ENCODE assay signal across 31 cellular contexts in the genomic region with DNA sequence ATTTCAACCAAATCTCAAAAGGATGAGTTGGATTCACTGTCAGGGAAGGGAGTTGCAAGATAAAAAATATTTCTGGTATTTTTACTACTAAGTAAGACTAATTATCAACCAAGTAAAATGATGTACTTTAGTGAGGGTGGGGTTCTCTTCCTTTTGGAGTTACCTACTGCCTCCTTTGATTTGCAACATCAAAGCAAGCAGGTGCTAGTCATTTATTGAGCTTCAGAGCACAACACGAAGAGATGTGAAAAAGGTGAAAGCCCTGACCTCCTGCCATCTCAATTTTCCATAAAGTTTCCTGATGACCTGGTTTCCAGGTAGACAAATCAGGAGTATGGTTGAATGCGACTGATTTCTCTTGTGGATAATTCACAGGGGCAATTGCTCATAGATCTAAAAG.
"Had no signal": no experiment of that assay in that cellular context is flagged by ENCODE, and none has a peak within 500 bp of the region (broad histone marks: within the 10 kb centered on the region; RNA-seq: fewer than 3 reads in every experiment).

No MANE protein-coding gene starts in this region.

- ATAC-seq: activated CD8-positive, alpha-beta memory T cell treated with anti-CD3 and anti-CD28 coated beads, Interleukin-2, amount 10 ng/mL, durations not matched to agents 7 days and 5 days; activated CD8-positive, alpha-beta T cell treated with anti-CD3 and anti-CD28 coated beads, Interleukin-2, amount 10 ng/mL, durations not matched to agents 7 days and 5 days; activated naive CD8-positive, alpha-beta T cell treated with anti-CD3 and anti-CD28 coated beads, Interleukin-2, amount 50 U/mL, for 24 hours; body of pancreas; effector memory CD8-positive, alpha-beta T cell; gastroesophageal sphincter; heart right ventricle; WTC11 had no signal

- H3K27ac ChIP-seq: adrenal gland, body of pancreas, esophagus muscularis mucosa, gastroesophageal sphincter, heart right ventricle, VCaP had no signal

- H3K4me1 Mint-ChIP-seq: activated CD8-positive, alpha-beta memory T cell treated with anti-CD3 and anti-CD28 coated beads, Interleukin-2, amount 10 ng/mL, durations not matched to agents 7 days and 5 days; activated naive CD8-positive, alpha-beta T cell treated with anti-CD3 and anti-CD28 coated beads, Interleukin-2, amount 50 U/mL, for 24 hours had no signal

- H3K4me1 ChIP-seq: gastroesophageal sphincter had no signal

- H3K4me3 ChIP-seq: adrenal gland, body of pancreas, esophagus muscularis mucosa, gastroesophageal sphincter, heart right ventricle had no signal

- H3K27me3 ChIP-seq: adrenal gland, body of pancreas, esophagus muscularis mucosa, gastroesophageal sphincter, heart right ventricle had no signal

- H3K27me3 Mint-ChIP-seq: activated CD4-positive, alpha-beta memory T cell treated with anti-CD3 and anti-CD28 coated beads for 36 hours; activated CD8-positive, alpha-beta memory T cell treated with anti-CD3 and anti-CD28 coated beads, Interleukin-2, amount 10 ng/mL, durations not matched to agents 7 days and 5 days; activated naive CD4-positive, alpha-beta T cell treated with anti-CD3 and anti-CD28 coated beads, Interleukin-2, amount 50 U/mL, for 24 hours; activated naive CD8-positive, alpha-beta T cell treated with anti-CD3 and anti-CD28 coated beads for 36 hours; activated naive CD8-positive, alpha-beta T cell treated with anti-CD3 and anti-CD28 coated beads, Interleukin-2, amount 50 U/mL, for 24 hours; effector memory CD8-positive, alpha-beta T cell had no signal

- DNase-seq: activated CD4-positive, alpha-beta memory T cell treated with anti-CD3 and anti-CD28 coated beads for 36 hours; activated CD4-positive, alpha-beta T cell treated with anti-CD3 and anti-CD28 coated beads for 1 hour; activated CD4-positive, alpha-beta T cell treated with anti-CD3 and anti-CD28 coated beads for 4 hours; activated CD8-positive, alpha-beta memory T cell treated with anti-CD3 and anti-CD28 coated beads, Interleukin-2, amount 10 ng/mL, durations not matched to agents 7 days and 5 days; activated CD8-positive, alpha-beta memory T cell treated with anti-CD3 and anti-CD28 coated beads, Interleukin-2, amount 50 U/mL, for 4 hours; activated CD8-positive, alpha-beta T cell treated with anti-CD3 and anti-CD28 coated beads, Interleukin-2, amount 10 ng/mL, durations not matched to agents 7 days and 5 days; activated effector memory CD4-positive, alpha-beta T cell treated with anti-CD3 and anti-CD28 coated beads, Interleukin-2, amount 50 U/mL, for 16 hours; activated naive CD4-positive, alpha-beta T cell treated with anti-CD3 and anti-CD28 coated beads for 36 hours; activated naive CD8-positive, alpha-beta T cell treated with anti-CD3 and anti-CD28 coated beads for 36 hours; activated naive CD8-positive, alpha-beta T cell treated with anti-CD3 and anti-CD28 coated beads, Interleukin-2, amount 50 U/mL, for 24 hours; activated T-cell treated with anti-CD3 and anti-CD28 coated beads, Interleukin-2, amount 50 U/mL, for 1 hour; activated T-cell treated with anti-CD3 and anti-CD28 coated beads, Interleukin-2, amount 50 U/mL, for 48 hours; adrenal gland; amygdala; aorta; body of pancreas; caudate nucleus; cortex of kidney; dermis blood vessel endothelial cell; effector CD4-positive, alpha-beta T cell; effector memory CD8-positive, alpha-beta T cell; foreskin melanocyte; heart right ventricle; T-helper 2 cell had no signal

- H3K9me3 Mint-ChIP-seq: activated CD4-positive, alpha-beta memory T cell treated with anti-CD3 and anti-CD28 coated beads for 36 hours; activated naive CD4-positive, alpha-beta T cell treated with anti-CD3 and anti-CD28 coated beads for 36 hours; activated naive CD4-positive, alpha-beta T cell treated with anti-CD3 and anti-CD28 coated beads, Interleukin-2, amount 50 U/mL, for 24 hours; activated naive CD8-positive, alpha-beta T cell treated with anti-CD3 and anti-CD28 coated beads for 36 hours; activated naive CD8-positive, alpha-beta T cell treated with anti-CD3 and anti-CD28 coated beads, Interleukin-2, amount 50 U/mL, for 24 hours; activated T-helper 1 cell treated with anti-CD3 and anti-CD28 coated beads, Interleukin-12 subunit alpha, Interleukin-12 subunit beta, Interleukin-2, Interleukin-4 antibody, amounts not matched to agents 30 ng/mL and 10 ng/mL and 1 ng/mL, durations not matched to agents 14 hours and 24 hours and 36 hours; activated T-helper 2 cell treated with anti-CD3 and anti-CD28 coated beads, Interferon-gamma antibody, Interleukin-2, Interleukin-4, amounts not matched to agents 10 μg/mL and 5 μg/mL and 100 μg/mL, durations not matched to agents 14 hours and 24 hours and 36 hours; effector memory CD8-positive, alpha-beta T cell; WTC11 had no signal

- H3K36me3 Mint-ChIP-seq: activated CD8-positive, alpha-beta memory T cell treated with anti-CD3 and anti-CD28 coated beads, Interleukin-2, amount 10 ng/mL, durations not matched to agents 7 days and 5 days; WTC11 had no signal

- H3K9me3 ChIP-seq: adrenal gland, body of pancreas, esophagus muscularis mucosa, gastroesophageal sphincter, heart right ventricle had no signal

- H3K4me3 Mint-ChIP-seq: activated CD4-positive, alpha-beta memory T cell treated with anti-CD3 and anti-CD28 coated beads for 36 hours; activated CD8-positive, alpha-beta memory T cell treated with anti-CD3 and anti-CD28 coated beads, Interleukin-2, amount 10 ng/mL, durations not matched to agents 7 days and 5 days; activated CD8-positive, alpha-beta T cell treated with anti-CD3 and anti-CD28 coated beads, Interleukin-2, amount 10 ng/mL, durations not matched to agents 7 days and 5 days; activated naive CD4-positive, alpha-beta T cell treated with anti-CD3 and anti-CD28 coated beads for 36 hours; activated naive CD4-positive, alpha-beta T cell treated with anti-CD3 and anti-CD28 coated beads, Interleukin-2, amount 50 U/mL, for 24 hours; activated naive CD8-positive, alpha-beta T cell treated with anti-CD3 and anti-CD28 coated beads for 36 hours; activated naive CD8-positive, alpha-beta T cell treated with anti-CD3 and anti-CD28 coated beads, Interleukin-2, amount 50 U/mL, for 24 hours; activated T-helper 1 cell treated with anti-CD3 and anti-CD28 coated beads, Interleukin-12 subunit alpha, Interleukin-12 subunit beta, Interleukin-2, Interleukin-4 antibody, amounts not matched to agents 30 ng/mL and 10 ng/mL and 1 ng/mL, durations not matched to agents 14 hours and 24 hours and 36 hours; effector memory CD8-positive, alpha-beta T cell; WTC11 had no signal

- H3K27ac Mint-ChIP-seq: activated CD4-positive, alpha-beta memory T cell treated with anti-CD3 and anti-CD28 coated beads for 36 hours; activated CD8-positive, alpha-beta memory T cell treated with anti-CD3 and anti-CD28 coated beads, Interleukin-2, amount 10 ng/mL, durations not matched to agents 7 days and 5 days; activated CD8-positive, alpha-beta T cell treated with anti-CD3 and anti-CD28 coated beads, Interleukin-2, amount 10 ng/mL, durations not matched to agents 7 days and 5 days; activated naive CD4-positive, alpha-beta T cell treated with anti-CD3 and anti-CD28 coated beads for 36 hours; activated naive CD4-positive, alpha-beta T cell treated with anti-CD3 and anti-CD28 coated beads, Interleukin-2, amount 50 U/mL, for 24 hours; activated naive CD8-positive, alpha-beta T cell treated with anti-CD3 and anti-CD28 coated beads for 36 hours; activated naive CD8-positive, alpha-beta T cell treated with anti-CD3 and anti-CD28 coated beads, Interleukin-2, amount 50 U/mL, for 24 hours; activated T-helper 1 cell treated with anti-CD3 and anti-CD28 coated beads, Interleukin-12 subunit alpha, Interleukin-12 subunit beta, Interleukin-2, Interleukin-4 antibody, amounts not matched to agents 30 ng/mL and 10 ng/mL and 1 ng/mL, durations not matched to agents 14 hours and 24 hours and 36 hours; activated T-helper 2 cell treated with anti-CD3 and anti-CD28 coated beads, Interferon-gamma antibody, Interleukin-2, Interleukin-4, amounts not matched to agents 10 μg/mL and 5 μg/mL and 100 μg/mL, durations not matched to agents 14 hours and 24 hours and 36 hours; effector memory CD8-positive, alpha-beta T cell; WTC11 had no signal
